ENCODE assay signal across 9 cellular contexts in the genomic region with DNA sequence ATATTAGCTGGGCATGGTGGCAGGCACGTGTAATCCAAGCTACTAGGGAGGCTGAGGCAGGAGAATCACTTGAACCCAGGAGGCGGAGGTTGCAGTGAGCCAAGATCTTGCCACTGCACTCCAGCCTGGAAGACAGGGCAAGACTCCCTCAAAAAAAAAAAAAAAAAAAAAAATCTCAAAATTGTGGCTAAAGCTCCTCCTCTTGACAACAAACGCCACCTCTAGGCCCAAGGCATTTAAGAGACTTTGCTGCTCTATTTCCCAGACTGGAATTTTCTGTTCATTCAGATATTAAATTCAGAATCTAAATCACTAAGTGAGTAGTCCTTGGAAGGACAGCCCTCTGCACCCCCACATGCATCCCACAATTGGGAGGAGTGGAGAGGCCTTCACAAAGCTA. TPM values are rescaled to one million over a fixed set of nuclear protein-coding genes. Genes with fewer than 3 reads are reported as not detected.
DNase-seq lines count a peak whose midpoint lies in the region; ATAC-seq and TF ChIP-seq lines count a peak whose summit lies in the region.
"Had no signal": no experiment of that assay in that cellular context is flagged by ENCODE, and none has a peak within 500 bp of the region (broad histone marks: within the 10 kb centered on the region; RNA-seq: fewer than 3 reads in every experiment).

No MANE protein-coding gene starts in this region.

- intact Hi-C loops in activated CD8-positive, alpha-beta T cell treated with anti-CD3 and anti-CD28 coated beads for 36 hours (cut with micrococcal nuclease), result no loop called here

- peak overlapping the region; percentile 30 for H3K4me3 Mint-ChIP-seq in activated naive CD4-positive, alpha-beta T cell treated with anti-CD3 and anti-CD28 coated beads, Interleukin-2, amount 50 U/mL, for 24 hours
- H3K4me3 Mint-ChIP-seq in activated CD8-positive, alpha-beta T cell treated with anti-CD3 and anti-CD28 coated beads for 36 hours, result peak overlapping the region; percentile 91

- no peak for TF ChIP-seq EP300 in suprapubic skin (IDR thresholded peaks at IDR 0.05)

- H3K4me3 ChIP-seq in suprapubic skin, result peak overlapping the region; percentile 91

- WGBS in suprapubic skin, result 72% methylated on average over 3 of the region's 3 CpGs

- peaks cover 14% of the 10 kb centered on the region for H3K36me3 Mint-ChIP-seq in activated naive CD4-positive, alpha-beta T cell treated with anti-CD3 and anti-CD28 coated beads, Interleukin-2, amount 50 U/mL, for 24 hours
- peaks cover 16% of the 10 kb centered on the region for H3K36me3 Mint-ChIP-seq in activated CD8-positive, alpha-beta T cell treated with anti-CD3 and anti-CD28 coated beads for 36 hours (ENCODE audit: low read depth)

- no peak for ATAC-seq in activated CD8-positive, alpha-beta T cell treated with anti-CD3 and anti-CD28 coated beads for 36 hours
- ATAC-seq in GM21423 (IDR thresholded peaks at IDR 0.05; ENCODE audit: unreplicated experiment), result no peak
- no peak for ATAC-seq in HG03469 (IDR thresholded peaks at IDR 0.05; ENCODE audit: unreplicated experiment)
- ATAC-seq in HG03520 (IDR thresholded peaks at IDR 0.05; ENCODE audit: unreplicated experiment), result no peak

- no peaks in the 10 kb centered on the region for H3K9me3 ChIP-seq in suprapubic skin

- CTCF ChIA-PET in activated CD8-positive, alpha-beta T cell treated with anti-CD3 and anti-CD28 coated beads for 36 hours (lab: Charles Lee), result interaction anchor here (1.0 to 1.2 kb wide), 2 partner anchors 110 to 129 kb away, joined by 3 read pairs; partner anchors contain the start of gene PSEN1

- H3K36me3 ChIP-seq in suprapubic skin, result peaks cover 18% of the 10 kb centered on the region

- TF ChIP-seq CTCF in activated CD8-positive, alpha-beta T cell treated with anti-CD3 and anti-CD28 coated beads for 36 hours (IDR thresholded peaks at IDR 0.05), result no peak
- no peak for TF ChIP-seq CTCF in suprapubic skin (IDR thresholded peaks at IDR 0.05)

- no peak for TF ChIP-seq POLR2A in suprapubic skin (IDR thresholded peaks at IDR 0.05)

- H3K9me3 Mint-ChIP-seq in activated naive CD4-positive, alpha-beta T cell treated with anti-CD3 and anti-CD28 coated beads, Interleukin-2, amount 50 U/mL, for 24 hours, result no peaks in the 10 kb centered on the region
- H3K9me3 Mint-ChIP-seq in activated CD8-positive, alpha-beta T cell treated with anti-CD3 and anti-CD28 coated beads for 36 hours, result no peaks in the 10 kb centered on the region

- no peaks in the 10 kb centered on the region for H3K27me3 Mint-ChIP-seq in activated naive CD4-positive, alpha-beta T cell treated with anti-CD3 and anti-CD28 coated beads, Interleukin-2, amount 50 U/mL, for 24 hours
- no peaks in the 10 kb centered on the region for H3K27me3 Mint-ChIP-seq in activated CD8-positive, alpha-beta T cell treated with anti-CD3 and anti-CD28 coated beads for 36 hours

- H3K27me3 ChIP-seq in suprapubic skin, result no peaks in the 10 kb centered on the region

- no peak overlapping the region for H3K27ac Mint-ChIP-seq in activated naive CD4-positive, alpha-beta T cell treated with anti-CD3 and anti-CD28 coated beads, Interleukin-2, amount 50 U/mL, for 24 hours
- H3K27ac Mint-ChIP-seq in activated CD8-positive, alpha-beta T cell treated with anti-CD3 and anti-CD28 coated beads for 36 hours, result no peak overlapping the region

- peaks cover 39% of the 10 kb centered on the region for H3K4me1 ChIP-seq in suprapubic skin

- no peak for DNase-seq in activated naive CD4-positive, alpha-beta T cell treated with Interleukin-2 at 50 U/mL for 16 hours
- DNase-seq in activated CD8-positive, alpha-beta T cell treated with anti-CD3 and anti-CD28 coated beads for 36 hours, result no peak
- DNase-seq in hepatic stellate cell (ENCODE audit: low spot score) (peak; percentile 13), suprapubic skin (ENCODE audit: low spot score in 2 of 2) (no peak)
- DNase-seq: SIG-M5 had no signal

- POLR2A ChIA-PET in activated CD8-positive, alpha-beta T cell treated with anti-CD3 and anti-CD28 coated beads for 36 hours (lab: Charles Lee), result interaction anchor here (0.9 to 4.1 kb wide), 2 partner anchors 33 to 37 kb away, joined by 4 to 29 read pairs; partner anchors contain the start of gene RBM25

- no peak overlapping the region for H3K27ac ChIP-seq in suprapubic skin

- H3K4me1 Mint-ChIP-seq in activated naive CD4-positive, alpha-beta T cell treated with anti-CD3 and anti-CD28 coated beads, Interleukin-2, amount 50 U/mL, for 24 hours, result peaks cover 53% of the 10 kb centered on the region
- peaks cover 35% of the 10 kb centered on the region for H3K4me1 Mint-ChIP-seq in activated CD8-positive, alpha-beta T cell treated with anti-CD3 and anti-CD28 coated beads for 36 hours (ENCODE audit: low read depth)

RNA-seq across cellular contexts. Expression of gene ZFYVE1, which starts 1.4 kb away (rescaled TPM):
- 10 to 100 TPM in 1 of 2 experiments, 1 to 10 TPM in 1; 7.2 to 10.4 TPM for total RNA-seq in activated CD8-positive, alpha-beta T cell treated with anti-CD3 and anti-CD28 coated beads for 36 hours
- 10 to 100 TPM; 17.7 to 42.9 (median 25.9) TPM for total RNA-seq in suprapubic skin

RNA-seq across cellular contexts. Expression of gene RBM25, which starts 32.8 kb away (rescaled TPM):
- total RNA-seq in activated CD8-positive, alpha-beta T cell treated with anti-CD3 and anti-CD28 coated beads for 36 hours, result 100 to 1,000 TPM; 101 to 104 TPM
- 100 to 1,000 TPM in 1 of 4 donors, 10 to 100 TPM in 3; 38.0 to 134 (median 58.1) TPM for total RNA-seq in suprapubic skin
